14 cellular contexts compared by ENCODE assay signal in genomic region chr15:64444836-64445235, GRCh38. TPM values are rescaled to one million over a fixed set of nuclear protein-coding genes. Genes with fewer than 3 reads are reported as not detected.
DNase-seq lines count a peak whose midpoint lies in the region; ATAC-seq, FAIRE-seq and TF ChIP-seq lines count a peak whose summit lies in the region.
"Had no signal": no experiment of that assay in that cellular context is flagged by ENCODE, and none has a peak within 500 bp of the region (broad histone marks: within the 10 kb centered on the region; RNA-seq: fewer than 3 reads in every experiment).

No MANE protein-coding gene starts in this region.

- peak overlapping the region; percentile 82 for H3K27ac Mint-ChIP-seq in activated naive CD4-positive, alpha-beta T cell treated with anti-CD3 and anti-CD28 coated beads, Interleukin-2, amount 10 ng/mL, durations not matched to agents 7 days and 5 days
- H3K27ac Mint-ChIP-seq in stimulated activated naive CD8-positive, alpha-beta T cell treated with anti-CD3 and anti-CD28 coated beads, Interleukin-15, amount 100 ng/mL, for 72 hours = peak overlapping the region; percentile 71 to 92
- H3K27ac Mint-ChIP-seq in nephron progenitor cell = no peak overlapping the region

- H3K36me3 Mint-ChIP-seq in activated naive CD4-positive, alpha-beta T cell treated with anti-CD3 and anti-CD28 coated beads, Interleukin-2, amount 10 ng/mL, durations not matched to agents 7 days and 5 days = peaks cover 33% of the 10 kb centered on the region
- H3K36me3 Mint-ChIP-seq in nephron progenitor cell (ENCODE audit: low read depth) = peaks cover 41% of the 10 kb centered on the region

- H3K27ac ChIP-seq in RWPE1 (peak overlapping the region; percentile 62), small intestine (ENCODE audit: low read depth in 1 of 2, low read length in 1 of 2) (no peak overlapping the region)

- no peak for FAIRE-seq in small intestine (lab: Jason Lieb, UNC)

- no peaks in the 10 kb centered on the region for H3K9me3 Mint-ChIP-seq in activated naive CD4-positive, alpha-beta T cell treated with anti-CD3 and anti-CD28 coated beads, Interleukin-2, amount 10 ng/mL, durations not matched to agents 7 days and 5 days
- H3K9me3 Mint-ChIP-seq in stimulated activated naive CD8-positive, alpha-beta T cell treated with anti-CD3 and anti-CD28 coated beads, Interleukin-15, amount 100 ng/mL, for 72 hours = no peaks in the 10 kb centered on the region
- H3K9me3 Mint-ChIP-seq in nephron progenitor cell = no peaks in the 10 kb centered on the region

- no peak for TF ChIP-seq CTCF in RWPE1 (conservative IDR thresholded peaks at IDR 0.05; ENCODE audit: low read depth)
- TF ChIP-seq CTCF in nephron progenitor cell (IDR thresholded peaks at IDR 0.05) = no peak

- H3K27me3 ChIP-seq in endocrine pancreas (ENCODE audit: control insufficient read depth, insufficient read depth, low read length) (no peaks in the 10 kb centered on the region), small intestine (ENCODE audit: control insufficient read depth in 2 of 2, insufficient read depth in 2 of 2, low read length in 2 of 2) (no peaks in the 10 kb centered on the region)
- H3K27me3 ChIP-seq: tibial artery had no signal

- H3K4me3 ChIP-seq in endocrine pancreas (ENCODE audit: control insufficient read depth, insufficient read depth, low read length) (peak overlapping the region; percentile 4), small intestine (ENCODE audit: low read depth in 1 of 2, low read length in 2 of 2) (no peak overlapping the region)
- H3K4me3 ChIP-seq: tibial artery had no signal

- ATAC-seq in stimulated activated naive CD8-positive, alpha-beta T cell treated with anti-CD3 and anti-CD28 coated beads, Interleukin-15, amount 100 ng/mL, for 72 hours = no peak
- ATAC-seq: Right ventricle myocardium inferior had no signal

- H3K9me3 ChIP-seq in endocrine pancreas (ENCODE audit: control insufficient read depth, low read length) = no peaks in the 10 kb centered on the region
- no peaks in the 10 kb centered on the region for H3K9me3 ChIP-seq in small intestine (ENCODE audit: control insufficient read depth, low read depth)
- H3K9me3 ChIP-seq: tibial artery had no signal

- no peak for DNase-seq in activated naive CD4-positive, alpha-beta T cell treated with anti-CD3 and anti-CD28 coated beads, Interleukin-2, amount 10 ng/mL, durations not matched to agents 7 days and 5 days
- DNase-seq in activated naive CD4-positive, alpha-beta T cell treated with anti-CD3 and anti-CD28 coated beads, Interleukin-2, amount 50 U/mL, for 16 hours = no peak
- DNase-seq in RWPE1 (ENCODE audit: low spot score) (no peak), nephron progenitor cell (no peak), SKM-1 treated with dmso at 0.1 percent for 144 hours (lab: John Stamatoyannopoulos, UW; ENCODE audit: unreplicated experiment) (no peak), small intestine (no peak)
- no peak for DNase-seq in stimulated activated naive CD8-positive, alpha-beta T cell treated with anti-CD3 and anti-CD28 coated beads, Interleukin-15, amount 100 ng/mL, for 72 hours
- DNase-seq: DMS153; NCI-H2029; NCI-H774; stimulated activated CD4-positive, alpha-beta T cell treated with anti-CD3 and anti-CD28 coated beads, Interleukin-12 subunit alpha, Interleukin-12 subunit beta, amount 100 ng/mL, for 4 hours; tibial artery had no signal

- no peak overlapping the region for H3K4me3 Mint-ChIP-seq in activated naive CD4-positive, alpha-beta T cell treated with anti-CD3 and anti-CD28 coated beads, Interleukin-2, amount 10 ng/mL, durations not matched to agents 7 days and 5 days
- H3K4me3 Mint-ChIP-seq in stimulated activated naive CD8-positive, alpha-beta T cell treated with anti-CD3 and anti-CD28 coated beads, Interleukin-15, amount 100 ng/mL, for 72 hours = peak overlapping the region; percentile 68 to 76
- H3K4me3 Mint-ChIP-seq in nephron progenitor cell = no peak overlapping the region

- H3K36me3 ChIP-seq in endocrine pancreas (ENCODE audit: control insufficient read depth, insufficient read depth, low read length) (no peaks in the 10 kb centered on the region), small intestine (ENCODE audit: control insufficient read depth in 2 of 2, insufficient read depth in 2 of 2, low read length in 2 of 2) (peaks cover 10 to 13% of the 10 kb centered on the region in 2 donors)

- POLR2A ChIA-PET in RWPE1 (lab: Yijun Ruan, JAX; ENCODE audit: low non-redundant PET) = no interaction called here

- H3K4me1 Mint-ChIP-seq in activated naive CD4-positive, alpha-beta T cell treated with anti-CD3 and anti-CD28 coated beads, Interleukin-2, amount 10 ng/mL, durations not matched to agents 7 days and 5 days = peaks cover 63% of the 10 kb centered on the region
- H3K4me1 Mint-ChIP-seq in stimulated activated naive CD8-positive, alpha-beta T cell treated with anti-CD3 and anti-CD28 coated beads, Interleukin-15, amount 100 ng/mL, for 72 hours = peaks cover 62% of the 10 kb centered on the region
- no peaks in the 10 kb centered on the region for H3K4me1 Mint-ChIP-seq in nephron progenitor cell

- no peak overlapping the region for H3K9ac ChIP-seq in endocrine pancreas (ENCODE audit: control insufficient read depth, insufficient read depth, low read length)

- CTCF ChIA-PET in activated naive CD4-positive, alpha-beta T cell treated with anti-CD3 and anti-CD28 coated beads, Interleukin-2, amount 10 ng/mL, durations not matched to agents 7 days and 5 days (lab: Charles Lee) = no interaction called here
- CTCF ChIA-PET in RWPE1 (lab: Yijun Ruan, JAX) = no interaction called here

- H3K4me1 ChIP-seq in endocrine pancreas (ENCODE audit: control insufficient read depth, insufficient read depth, low read length) (peaks cover 7% of the 10 kb centered on the region), small intestine (ENCODE audit: control insufficient read depth in 2 of 2, insufficient read depth in 1 of 2, low read depth in 1 of 2, low read length in 1 of 2) (peaks cover 0 to 6% of the 10 kb centered on the region in 2 donors)

- no peaks in the 10 kb centered on the region for H3K27me3 Mint-ChIP-seq in activated naive CD4-positive, alpha-beta T cell treated with anti-CD3 and anti-CD28 coated beads, Interleukin-2, amount 10 ng/mL, durations not matched to agents 7 days and 5 days
- no peaks in the 10 kb centered on the region for H3K27me3 Mint-ChIP-seq in stimulated activated naive CD8-positive, alpha-beta T cell treated with anti-CD3 and anti-CD28 coated beads, Interleukin-15, amount 100 ng/mL, for 72 hours
- H3K27me3 Mint-ChIP-seq in nephron progenitor cell (ENCODE audit: low read depth, poor library complexity) = no peaks in the 10 kb centered on the region

RNA-seq across cellular contexts. Expression of gene ZNF609, which starts 15.5 kb away (rescaled TPM):
- polyA plus RNA-seq in small intestine = 1 to 10 TPM; 6.8 to 9.8 (median 6.9) TPM

RNA-seq across cellular contexts. Expression of gene TRIP4, which starts 57.2 kb away (rescaled TPM):
- polyA plus RNA-seq in small intestine = 10 to 100 TPM; 21.9 to 63.3 (median 37.3) TPM

Comparison
In these comparisons a context has a peak if more than half of its experiments do, and no peak if none do; other contexts are left out.
1. H3K4me3 Mint-ChIP-seq: peak in stimulated activated naive CD8-positive, alpha-beta T cell treated with anti-CD3 and anti-CD28 coated beads, Interleukin-15, amount 100 ng/mL, for 72 hours (2 of 2); none in activated naive CD4-positive, alpha-beta T cell treated with anti-CD3 and anti-CD28 coated beads, Interleukin-2, amount 10 ng/mL, durations not matched to agents 7 days and 5 days (single experiment) and nephron progenitor cell (single experiment).